Comparison of ENCODE assay signal across 8 cellular contexts in genomic region chr1:119712342-119713038, GRCh38. TPM values are rescaled to one million over a fixed set of nuclear protein-coding genes. Genes with fewer than 3 reads are reported as not detected.
A peak's percentile ranks its signal among the peaks of the same experiment; 100 is the strongest.
DNase-seq lines count a peak whose midpoint lies in the region; ATAC-seq and TF ChIP-seq lines count a peak whose summit lies in the region.

No MANE protein-coding gene starts in this region.

- H3K4me3 ChIP-seq in H7 (ENCODE audit: insufficient read depth, low read depth, low read length), result peak overlapping the region; percentile 99
- peak overlapping the region; percentile 88 for H3K4me3 ChIP-seq in WERI-Rb-1 (ENCODE audit: low read depth, low read length)
- H3K4me3 ChIP-seq in duodenal mucosa (ENCODE audit: low read depth in 1 of 2, low read length in 2 of 2), result peak overlapping the region; percentile 64 to 88
- H3K4me3 ChIP-seq in lower lobe of right lung, result peak overlapping the region; percentile 64

- H3K4me1 ChIP-seq in duodenal mucosa (ENCODE audit: control insufficient read depth in 1 of 2, insufficient read depth in 2 of 2, low read length in 2 of 2) (peaks cover 0 to 10% of the 10 kb centered on the region in 2 donors), lower lobe of right lung (peaks cover 19% of the 10 kb centered on the region)

- DNase-seq in COR-L47 (lab: John Stamatoyannopoulos, UW) (peak; percentile 75), H7 (peak; percentile 89), NCI-H1930 (lab: John Stamatoyannopoulos, UW) (peak; percentile 57 to 68), WERI-Rb-1 (peak; percentile 70), lower lobe of right lung (peak; percentile 69)
- peak; percentile 20 for DNase-seq in stimulated activated CD8-positive, alpha-beta memory T cell treated with anti-CD3 and anti-CD28 coated beads, Interleukin-12 subunit alpha, Interleukin-12 subunit beta, amount 100 ng/mL, for 4 hours (ENCODE audit: low read depth)

- peak overlapping the region; percentile 8 to 34 for H3K9ac ChIP-seq in duodenal mucosa (ENCODE audit: low read depth in 1 of 2, low read length in 2 of 2)

- H3K27me3 ChIP-seq in H7 (ENCODE audit: control insufficient read depth, insufficient read depth, low read length), result peaks cover 2% of the 10 kb centered on the region; the same call in 1 of the 2 replicates
- no peaks in the 10 kb centered on the region for H3K27me3 ChIP-seq in WERI-Rb-1 (ENCODE audit: insufficient read depth, low read depth, severe bottlenecking)
- H3K27me3 ChIP-seq in duodenal mucosa (ENCODE audit: control insufficient read depth in 1 of 2, insufficient read depth in 2 of 2, low read length in 2 of 2), result peaks cover 4 to 5% of the 10 kb centered on the region in 2 donors
- peaks cover 22% of the 10 kb centered on the region for H3K27me3 ChIP-seq in lower lobe of right lung (ENCODE audit: low read depth)

- ATAC-seq in lower lobe of right lung (peak; percentile 78 to 80), HG03108 (IDR thresholded peaks at IDR 0.05; ENCODE audit: unreplicated experiment) (no peak)

- H3K9me3 ChIP-seq in WERI-Rb-1 (ENCODE audit: severe bottlenecking), result no peaks in the 10 kb centered on the region
- H3K9me3 ChIP-seq in duodenal mucosa (ENCODE audit: control insufficient read depth in 1 of 2, low read length in 2 of 2), result no peaks in the 10 kb centered on the region
- H3K9me3 ChIP-seq in lower lobe of right lung, result no peaks in the 10 kb centered on the region

- H3K27ac ChIP-seq in WERI-Rb-1 (peak overlapping the region; percentile 79), duodenal mucosa (ENCODE audit: low read depth, low read length) (no peak overlapping the region), lower lobe of right lung (peak overlapping the region; percentile 53)

- intact Hi-C loops in lower lobe of right lung (cut with DNase I), result no loop called here

- H3K36me3 ChIP-seq in H7 (replicated peaks; ENCODE audit: control insufficient read depth, insufficient read depth, low read length) (peaks cover 7% of the 10 kb centered on the region), WERI-Rb-1 (peaks cover 2% of the 10 kb centered on the region; the same call in 1 of the 2 replicates), duodenal mucosa (ENCODE audit: control insufficient read depth in 1 of 2, insufficient read depth in 2 of 2, low read length in 2 of 2) (no peaks in the 10 kb centered on the region), lower lobe of right lung (no peaks in the 10 kb centered on the region)

- TF ChIP-seq CTCF in WERI-Rb-1 (IDR thresholded peaks at IDR 0.05; ENCODE audit: low read depth, low read length), result no peak
- TF ChIP-seq CTCF in lower lobe of right lung (IDR thresholded peaks at IDR 0.05), result no peak

RNA-seq across cellular contexts. Expression of gene PHGDH, which starts 0.8 kb away (rescaled TPM):
- 586 and 589 TPM in 2 replicates for total RNA-seq in H7 (2014; rRNA removed; shearing (Covaris generic))
- total RNA-seq in lower lobe of right lung, result 60.8 TPM

RNA-seq across cellular contexts. Expression of gene HMGCS2, which starts 56.2 kb away (rescaled TPM):
- total RNA-seq in H7 (2014; rRNA removed; shearing (Covaris generic)), result not detected in 2 replicates
- total RNA-seq in lower lobe of right lung, result 0.32 TPM

Comparison
In these comparisons a context has a peak if more than half of its experiments do, and no peak if none do; other contexts are left out.
1. DNase-seq: peak in every context shown above with its lines; median percentile 89 in H7; 75 in COR-L47; 70 in WERI-Rb-1; 69 in lower lobe of right lung; 62 in NCI-H1930; 20 in stimulated activated CD8-positive, alpha-beta memory T cell treated with anti-CD3 and anti-CD28 coated beads, Interleukin-12 subunit alpha, Interleukin-12 subunit beta, amount 100 ng/mL, for 4 hours.